Comparison of ENCODE assay signal across 1 cellular context in the genomic region with DNA sequence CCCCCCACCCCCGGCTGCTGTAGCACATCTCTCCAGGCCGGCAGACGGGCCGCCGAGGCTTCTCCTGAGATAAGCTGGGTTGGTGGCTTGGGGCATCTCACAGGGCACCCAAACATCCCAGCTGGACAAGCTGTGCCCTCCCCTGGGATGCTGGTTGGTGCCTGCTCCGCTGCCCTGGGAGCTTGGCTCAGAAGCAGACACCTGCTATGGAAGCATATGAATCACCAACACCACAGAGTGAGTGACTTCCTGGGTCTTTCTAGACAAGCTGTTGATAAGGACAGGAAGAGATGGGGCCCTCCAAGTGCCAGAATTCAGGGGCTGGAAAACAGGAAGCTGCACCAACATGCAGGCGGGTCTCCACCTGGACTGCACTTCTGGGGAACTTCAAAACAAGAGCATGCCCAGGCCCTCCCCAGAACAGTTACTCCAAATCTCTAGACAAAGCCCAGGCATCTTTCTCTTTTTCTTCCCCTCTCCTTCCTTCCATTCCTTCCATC.
TF ChIP-seq lines count a peak whose summit lies in the region.

No MANE protein-coding gene starts in this region.

TF ChIP-seq in K562, 482 proteins besides CTCF, POLR2A, EP300 and RAD21 (continued from another document):
- TF ChIP-seq, protein P1, sequence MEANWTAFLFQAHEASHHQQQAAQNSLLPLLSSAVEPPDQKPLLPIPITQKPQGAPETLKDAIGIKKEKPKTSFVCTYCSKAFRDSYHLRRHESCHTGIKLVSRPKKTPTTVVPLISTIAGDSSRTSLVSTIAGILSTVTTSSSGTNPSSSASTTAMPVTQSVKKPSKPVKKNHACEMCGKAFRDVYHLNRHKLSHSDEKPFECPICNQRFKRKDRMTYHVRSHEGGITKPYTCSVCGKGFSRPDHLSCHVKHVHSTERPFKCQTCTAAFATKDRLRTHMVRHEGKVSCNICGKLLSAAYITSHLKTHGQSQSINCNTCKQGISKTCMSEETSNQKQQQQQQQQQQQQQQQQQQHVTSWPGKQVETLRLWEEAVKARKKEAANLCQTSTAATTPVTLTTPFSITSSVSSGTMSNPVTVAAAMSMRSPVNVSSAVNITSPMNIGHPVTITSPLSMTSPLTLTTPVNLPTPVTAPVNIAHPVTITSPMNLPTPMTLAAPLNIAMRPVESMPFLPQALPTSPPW (CRISPR knock-in tag; IDR thresholded peaks at IDR 0.05) = peak; percentile 41; the same call in 1 of the 2 replicates
- TF ChIP-seq JUND (IDR thresholded peaks at IDR 0.05; ENCODE audit: borderline replicate concordance, low read depth, low read length) (peak; percentile 84), JUND (tag; IDR thresholded peaks at IDR 0.05; ENCODE audit: borderline replicate concordance, low read depth, low read length) (peak; percentile 80; the same call in 1 of the 3 replicates), ELF2 (CRISPR knock-in tag; IDR thresholded peaks at IDR 0.05) (peak; percentile 71), MCM2 (IDR thresholded peaks at IDR 0.05; ENCODE audit: low read depth) (no peak), LCOR (CRISPR knock-in tag; IDR thresholded peaks at IDR 0.05) (0 out of 2 replicates have a peak, but pooled peaks have one; percentile 29), BHLHE40 (IDR thresholded peaks at IDR 0.05; ENCODE audit: low read length) (0 out of 2 replicates have a peak, but pooled peaks have one; percentile 25), SAP30 (IDR thresholded peaks at IDR 0.05; ENCODE audit: borderline replicate concordance, insufficient read depth, low read depth, low read length, poor library complexity, severe bottlenecking) (no peak), ZNF174 (CRISPR knock-in tag; IDR thresholded peaks at IDR 0.05) (no peak), SMARCE1 (IDR thresholded peaks at IDR 0.05) (peak; percentile 44), SPI1 (IDR thresholded peaks at IDR 0.05; ENCODE audit: borderline replicate concordance, low read depth, low read length) (peak; percentile 65; the same call in 1 of the 2 replicates)
- TF ChIP-seq, protein P2, sequence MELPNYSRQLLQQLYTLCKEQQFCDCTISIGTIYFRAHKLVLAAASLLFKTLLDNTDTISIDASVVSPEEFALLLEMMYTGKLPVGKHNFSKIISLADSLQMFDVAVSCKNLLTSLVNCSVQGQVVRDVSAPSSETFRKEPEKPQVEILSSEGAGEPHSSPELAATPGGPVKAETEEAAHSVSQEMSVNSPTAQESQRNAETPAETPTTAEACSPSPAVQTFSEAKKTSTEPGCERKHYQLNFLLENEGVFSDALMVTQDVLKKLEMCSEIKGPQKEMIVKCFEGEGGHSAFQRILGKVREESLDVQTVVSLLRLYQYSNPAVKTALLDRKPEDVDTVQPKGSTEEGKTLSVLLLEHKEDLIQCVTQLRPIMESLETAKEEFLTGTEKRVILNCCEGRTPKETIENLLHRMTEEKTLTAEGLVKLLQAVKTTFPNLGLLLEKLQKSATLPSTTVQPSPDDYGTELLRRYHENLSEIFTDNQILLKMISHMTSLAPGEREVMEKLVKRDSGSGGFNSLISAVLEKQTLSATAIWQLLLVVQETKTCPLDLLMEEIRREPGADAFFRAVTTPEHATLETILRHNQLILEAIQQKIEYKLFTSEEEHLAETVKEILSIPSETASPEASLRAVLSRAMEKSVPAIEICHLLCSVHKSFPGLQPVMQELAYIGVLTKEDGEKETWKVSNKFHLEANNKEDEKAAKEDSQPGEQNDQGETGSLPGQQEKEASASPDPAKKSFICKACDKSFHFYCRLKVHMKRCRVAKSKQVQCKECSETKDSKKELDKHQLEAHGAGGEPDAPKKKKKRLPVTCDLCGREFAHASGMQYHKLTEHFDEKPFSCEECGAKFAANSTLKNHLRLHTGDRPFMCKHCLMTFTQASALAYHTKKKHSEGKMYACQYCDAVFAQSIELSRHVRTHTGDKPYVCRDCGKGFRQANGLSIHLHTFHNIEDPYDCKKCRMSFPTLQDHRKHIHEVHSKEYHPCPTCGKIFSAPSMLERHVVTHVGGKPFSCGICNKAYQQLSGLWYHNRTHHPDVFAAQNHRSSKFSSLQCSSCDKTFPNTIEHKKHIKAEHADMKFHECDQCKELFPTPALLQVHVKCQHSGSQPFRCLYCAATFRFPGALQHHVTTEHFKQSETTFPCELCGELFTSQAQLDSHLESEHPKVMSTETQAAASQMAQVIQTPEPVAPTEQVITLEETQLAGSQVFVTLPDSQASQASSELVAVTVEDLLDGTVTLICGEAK (IDR thresholded peaks at IDR 0.05) = peak; percentile 81
- TF ChIP-seq, protein P2 (CRISPR knock-in tag; IDR thresholded peaks at IDR 0.05) = no peak
- TF ChIP-seq, protein P3, sequence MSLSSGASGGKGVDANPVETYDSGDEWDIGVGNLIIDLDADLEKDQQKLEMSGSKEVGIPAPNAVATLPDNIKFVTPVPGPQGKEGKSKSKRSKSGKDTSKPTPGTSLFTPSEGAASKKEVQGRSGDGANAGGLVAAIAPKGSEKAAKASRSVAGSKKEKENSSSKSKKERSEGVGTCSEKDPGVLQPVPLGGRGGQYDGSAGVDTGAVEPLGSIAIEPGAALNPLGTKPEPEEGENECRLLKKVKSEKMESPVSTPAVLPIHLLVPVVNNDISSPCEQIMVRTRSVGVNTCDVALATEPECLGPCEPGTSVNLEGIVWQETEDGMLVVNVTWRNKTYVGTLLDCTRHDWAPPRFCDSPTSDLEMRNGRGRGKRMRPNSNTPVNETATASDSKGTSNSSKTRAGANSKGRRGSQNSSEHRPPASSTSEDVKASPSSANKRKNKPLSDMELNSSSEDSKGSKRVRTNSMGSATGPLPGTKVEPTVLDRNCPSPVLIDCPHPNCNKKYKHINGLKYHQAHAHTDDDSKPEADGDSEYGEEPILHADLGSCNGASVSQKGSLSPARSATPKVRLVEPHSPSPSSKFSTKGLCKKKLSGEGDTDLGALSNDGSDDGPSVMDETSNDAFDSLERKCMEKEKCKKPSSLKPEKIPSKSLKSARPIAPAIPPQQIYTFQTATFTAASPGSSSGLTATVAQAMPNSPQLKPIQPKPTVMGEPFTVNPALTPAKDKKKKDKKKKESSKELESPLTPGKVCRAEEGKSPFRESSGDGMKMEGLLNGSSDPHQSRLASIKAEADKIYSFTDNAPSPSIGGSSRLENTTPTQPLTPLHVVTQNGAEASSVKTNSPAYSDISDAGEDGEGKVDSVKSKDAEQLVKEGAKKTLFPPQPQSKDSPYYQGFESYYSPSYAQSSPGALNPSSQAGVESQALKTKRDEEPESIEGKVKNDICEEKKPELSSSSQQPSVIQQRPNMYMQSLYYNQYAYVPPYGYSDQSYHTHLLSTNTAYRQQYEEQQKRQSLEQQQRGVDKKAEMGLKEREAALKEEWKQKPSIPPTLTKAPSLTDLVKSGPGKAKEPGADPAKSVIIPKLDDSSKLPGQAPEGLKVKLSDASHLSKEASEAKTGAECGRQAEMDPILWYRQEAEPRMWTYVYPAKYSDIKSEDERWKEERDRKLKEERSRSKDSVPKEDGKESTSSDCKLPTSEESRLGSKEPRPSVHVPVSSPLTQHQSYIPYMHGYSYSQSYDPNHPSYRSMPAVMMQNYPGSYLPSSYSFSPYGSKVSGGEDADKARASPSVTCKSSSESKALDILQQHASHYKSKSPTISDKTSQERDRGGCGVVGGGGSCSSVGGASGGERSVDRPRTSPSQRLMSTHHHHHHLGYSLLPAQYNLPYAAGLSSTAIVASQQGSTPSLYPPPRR (CRISPR knock-in tag; IDR thresholded peaks at IDR 0.05; ENCODE audit: borderline replicate concordance) = no peak
TF ChIP-seq in K562: peak in this region for 65.
